ENCODE assay signal across 11 cellular contexts in the genomic region with DNA sequence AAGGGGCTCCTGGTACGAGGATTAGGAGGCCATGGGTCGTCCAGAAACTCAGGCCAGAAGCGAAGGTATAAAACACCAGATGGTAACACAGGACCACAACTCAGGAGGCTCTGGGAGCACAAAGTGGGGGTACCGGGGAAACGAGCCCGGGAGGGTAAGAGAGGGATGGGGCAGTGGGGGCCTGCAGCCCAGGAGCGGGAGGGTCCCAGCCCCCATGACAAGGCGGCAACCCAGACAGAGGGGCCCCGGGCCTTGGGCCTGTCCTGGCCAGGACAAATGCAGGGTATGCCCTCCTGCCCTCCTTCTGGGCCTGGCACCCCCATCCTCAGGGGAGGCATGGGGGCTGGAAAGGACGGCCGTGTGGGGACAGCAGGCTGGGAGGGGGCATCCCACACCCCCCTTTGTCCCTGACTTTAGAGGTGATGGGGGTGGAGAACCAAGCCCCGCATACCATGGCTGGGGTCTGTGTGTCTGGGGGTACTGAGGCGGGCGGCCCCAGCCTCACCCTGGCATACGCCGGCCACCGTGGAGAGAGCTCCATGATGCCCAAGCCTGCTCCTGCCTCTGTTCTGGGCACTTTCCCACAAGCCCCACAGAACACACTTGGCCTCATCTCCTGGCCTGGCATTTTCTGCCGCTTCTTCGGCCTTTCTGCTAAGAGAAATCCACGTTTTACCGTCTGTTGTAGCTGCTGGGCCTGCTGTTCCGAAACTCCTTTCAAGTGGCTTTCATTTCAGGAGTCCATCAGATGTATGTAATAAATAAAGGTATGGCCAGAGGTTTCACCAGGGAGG. TPM values are rescaled to one million over a fixed set of nuclear protein-coding genes. Genes with fewer than 3 reads are reported as not detected.
A peak's percentile ranks its signal among the peaks of the same experiment; 100 is the strongest.
DNase-seq lines count a peak whose midpoint lies in the region; ATAC-seq and TF ChIP-seq lines count a peak whose summit lies in the region.
"Had no signal": no experiment of that assay in that cellular context is flagged by ENCODE, and none has a peak within 500 bp of the region (broad histone marks: within the 10 kb centered on the region; RNA-seq: fewer than 3 reads in every experiment).

No MANE protein-coding gene starts in this region.

- peaks cover 2 to 7% (median 6%) of the 10 kb centered on the region in 3 donors for H3K27me3 Mint-ChIP-seq in immature natural killer cell (ENCODE audit: low read depth in 3 of 3)

- H3K4me3 Mint-ChIP-seq in immature natural killer cell: no peak overlapping the region

- intact Hi-C loops in Panc1 (cut with micrococcal nuclease; ENCODE audit: unreplicated experiment): no loop called here
- intact Hi-C loops in esophagus squamous epithelium (cut with DNase I): no loop called here

- no peaks in the 10 kb centered on the region for H3K9me3 Mint-ChIP-seq in immature natural killer cell

- H3K9ac ChIP-seq in skeletal muscle satellite cell (ENCODE audit: low read depth, low read length): peak overlapping the region; percentile 86

- H3K9me3 ChIP-seq in Panc1 (ENCODE audit: control insufficient read depth, insufficient read depth, low read depth, low read length): no peaks in the 10 kb centered on the region
- H3K9me3 ChIP-seq in esophagus squamous epithelium: no peaks in the 10 kb centered on the region
- no peaks in the 10 kb centered on the region for H3K9me3 ChIP-seq in skeletal muscle satellite cell (replicated peaks; ENCODE audit: low read length)
- H3K9me3 ChIP-seq: transverse colon had no signal

- BruUV-seq in Panc1 (replicated peaks; lab: Mats Ljungman, UMichigan): no TSS peak

- H3K4me1 ChIP-seq in Panc1 (ENCODE audit: control insufficient read depth, insufficient read depth, low read length) (peaks cover 5% of the 10 kb centered on the region; the same call in 1 of the 2 replicates), esophagus squamous epithelium (peaks cover 5 to 66% (median 12%) of the 10 kb centered on the region in 3 donors), skeletal muscle satellite cell (ENCODE audit: control insufficient read depth, insufficient read depth, low read length) (peaks cover 63% of the 10 kb centered on the region)

- 87 to 92% methylated on average over 8 to 11 of the region's 22 CpGs for WGBS in esophagus squamous epithelium, 2 donors

- 0 out of 2 replicates have a peak, but pooled peaks have one; percentile 3 for ATAC-seq in Panc1

- no peaks in the 10 kb centered on the region for H3K36me3 Mint-ChIP-seq in immature natural killer cell

- peak overlapping the region; percentile 24 for H3K4me2 ChIP-seq in skeletal muscle satellite cell (ENCODE audit: low read length)

- H3K36me3 ChIP-seq in Panc1 (ENCODE audit: control insufficient read depth, insufficient read depth, low read length): no peaks in the 10 kb centered on the region
- no peaks in the 10 kb centered on the region for H3K36me3 ChIP-seq in esophagus squamous epithelium
- no peaks in the 10 kb centered on the region for H3K36me3 ChIP-seq in skeletal muscle satellite cell (ENCODE audit: insufficient read depth, low read length)
- H3K36me3 ChIP-seq: transverse colon had no signal

- POLR2A ChIA-PET in Panc1 (lab: Charles Lee): no interaction called here

- H3K4me1 Mint-ChIP-seq in immature natural killer cell: peaks cover 0 to 10% of the 10 kb centered on the region in 2 donors

- TF ChIP-seq CTCF in Panc1 (IDR thresholded peaks at IDR 0.05) (no peak), esophagus squamous epithelium (IDR thresholded peaks at IDR 0.05) (no peak)

- H3K27me3 ChIP-seq in Panc1 (ENCODE audit: control insufficient read depth, insufficient read depth, low read length): no peaks in the 10 kb centered on the region
- H3K27me3 ChIP-seq in esophagus squamous epithelium: peaks cover 0 to 42% (median 0%) of the 10 kb centered on the region in 4 donors
- no peaks in the 10 kb centered on the region for H3K27me3 ChIP-seq in skeletal muscle satellite cell (ENCODE audit: control insufficient read depth, insufficient read depth, low read length)

- in situ Hi-C loops in Panc1 (cut with HindIII; ENCODE audit: low pct_unique_long_range_greater_than_20kb, low sequenced_read_pairs): no loop called here

- H3K27ac ChIP-seq in Panc1 (ENCODE audit: low read length) (no peak overlapping the region), esophagus squamous epithelium (peak overlapping the region; percentile 64 to 77 (median 70))

- DNase-seq in NCI-H2171 treated with DMSO at 0.1 percent for 48 hours (lab: John Stamatoyannopoulos, UW) (peak; percentile 25), NCI-H2171 (lab: John Stamatoyannopoulos, UW) (no peak), Panc1 (ENCODE audit: low read depth, low spot score) (no peak), esophagus squamous epithelium (lab: John Stamatoyannopoulos, UW) (no peak), NCI-H524 treated with DMSO at 0.1 percent for 48 hours (lab: John Stamatoyannopoulos, UW) (no peak), NCI-H2227 (lab: John Stamatoyannopoulos, UW; ENCODE audit: unreplicated experiment) (no peak), immature natural killer cell (no peak)
- DNase-seq: NCI-H146, T1000, transverse colon had no signal

- CTCF ChIA-PET in Panc1 (lab: Charles Lee): no interaction called here

- H3K4me3 ChIP-seq in Panc1 (ENCODE audit: low read depth in 2 of 2, low read length in 2 of 2) (no peak overlapping the region), esophagus squamous epithelium (no peak overlapping the region), skeletal muscle satellite cell (ENCODE audit: low read length) (no peak overlapping the region)
- H3K4me3 ChIP-seq: transverse colon had no signal

- H3K27ac Mint-ChIP-seq in immature natural killer cell: no peak overlapping the region

- no peak for TF ChIP-seq POLR2A in esophagus squamous epithelium (IDR thresholded peaks at IDR 0.05)

RNA-seq across cellular contexts. Expression of a gene that starts 46.9 kb away (rescaled TPM):
- total RNA-seq in Panc1 (2021; ENCODE audit: unreplicated experiment): 55.0 TPM
- 63.2 TPM for polyA plus RNA-seq in Panc1 (2012; ENCODE audit: insufficient read length)
- 10 to 100 TPM; 39.1 to 54.6 (median 42.8) TPM for total RNA-seq in esophagus squamous epithelium
- 22.7 and 30.2 TPM in 2 replicates for total RNA-seq in skeletal muscle satellite cell (2012; rRNA removed)
- 10 to 100 TPM; 22.6 to 43.9 (median 34.0) TPM for polyA plus RNA-seq in immature natural killer cell
